In genomic region chr17:63918305-63918704, GRCh38 we compare ENCODE assay signal across 1 cellular context.
TF ChIP-seq lines count a peak whose summit lies in the region.

No MANE protein-coding gene starts in this region.

TF ChIP-seq in HepG2, 621 proteins besides CTCF, POLR2A, EP300 and RAD21:
- TF ChIP-seq POGK (CRISPR knock-in tag; conservative IDR thresholded peaks at IDR 0.05) (no peak), ZNF788 (CRISPR knock-in tag; IDR thresholded peaks at IDR 0.05; ENCODE audit: borderline replicate concordance) (0 out of 2 replicates have a peak, but pooled peaks have one; percentile 8), ASH2L (IDR thresholded peaks at IDR 0.05; ENCODE audit: insufficient read length, low read depth, low read length) (no peak), STAG1 (CRISPR knock-in tag; IDR thresholded peaks at IDR 0.05) (peak; percentile 34), PRDM15 (CRISPR knock-in tag; IDR thresholded peaks at IDR 0.05) (peak; percentile 60; the same call in 1 of the 2 replicates)
